In genomic region chr7:94509879-94510581, GRCh38 we compare ENCODE assay signal across 1 cellular context.
TF ChIP-seq lines count a peak whose summit lies in the region.

No MANE protein-coding gene starts in this region.

TF ChIP-seq in HepG2, 621 proteins besides CTCF, POLR2A, EP300 and RAD21 (continued from another document and continues in another):
- peak; percentile 34; the same call in 1 of the 2 replicates for TF ChIP-seq RERE (CRISPR knock-in tag; IDR thresholded peaks at IDR 0.05; ENCODE audit: low read depth)
- no peak for TF ChIP-seq HMG20A (CRISPR knock-in tag; IDR thresholded peaks at IDR 0.05; ENCODE audit: borderline replicate concordance)
- TF ChIP-seq HOXA9 (CRISPR knock-in tag; IDR thresholded peaks at IDR 0.05; ENCODE audit: borderline replicate concordance) = 0 out of 2 replicates have a peak, but pooled peaks have one; percentile 74
- TF ChIP-seq MTF2 (CRISPR knock-in tag; IDR thresholded peaks at IDR 0.05; ENCODE audit: borderline replicate concordance) = no peak
- TF ChIP-seq GABPB1 (CRISPR knock-in tag; IDR thresholded peaks at IDR 0.05) = peak; percentile 64; the same call in 1 of the 2 replicates
- 0 out of 2 replicates have a peak, but pooled peaks have one; percentile 32 for TF ChIP-seq ZSCAN20 (CRISPR knock-in tag; IDR thresholded peaks at IDR 0.05; ENCODE audit: borderline replicate concordance)
- no peak for TF ChIP-seq ZNF678 (CRISPR knock-in tag; IDR thresholded peaks at IDR 0.05)
- TF ChIP-seq MAFF (IDR thresholded peaks at IDR 0.05; ENCODE audit: low read depth, low read length) = no peak
- no peak; the same call in 1 of the 2 replicates for TF ChIP-seq ZNF275 (CRISPR knock-in tag; IDR thresholded peaks at IDR 0.05; ENCODE audit: borderline replicate concordance)
- peak; percentile 63; the same call in 1 of the 2 replicates for TF ChIP-seq THAP11 (CRISPR knock-in tag; IDR thresholded peaks at IDR 0.05)
- TF ChIP-seq FLYWCH1 (CRISPR knock-in tag; IDR thresholded peaks at IDR 0.05) = no peak
- TF ChIP-seq ZNF672 (CRISPR knock-in tag; IDR thresholded peaks at IDR 0.05) = peak; percentile 65; the same call in 1 of the 2 replicates
- peak; percentile 8; the same call in 1 of the 2 replicates for TF ChIP-seq BCL6 (CRISPR knock-in tag; IDR thresholded peaks at IDR 0.05)
- TF ChIP-seq NR2F6 (IDR thresholded peaks at IDR 0.05) = no peak
- no peak for TF ChIP-seq NR2F6 (CRISPR knock-in tag; IDR thresholded peaks at IDR 0.05)
- TF ChIP-seq MAZ (IDR thresholded peaks at IDR 0.05; ENCODE audit: borderline replicate concordance, low read depth, low read length) = 0 out of 2 replicates have a peak, but pooled peaks have one; percentile 18
- TF ChIP-seq MAZ (CRISPR knock-in tag; IDR thresholded peaks at IDR 0.05; ENCODE audit: low read depth) = 0 out of 2 replicates have a peak, but pooled peaks have one; percentile 42
- TF ChIP-seq ZNF143 (CRISPR knock-in tag; IDR thresholded peaks at IDR 0.05) = no peak
- TF ChIP-seq HOMEZ (CRISPR knock-in tag; IDR thresholded peaks at IDR 0.05; ENCODE audit: low read depth) = no peak
- no peak for TF ChIP-seq FIP1L1 (IDR thresholded peaks at IDR 0.05; ENCODE audit: borderline replicate concordance, insufficient read depth, low read depth, low read length)
- TF ChIP-seq POLR2G (IDR thresholded peaks at IDR 0.05; ENCODE audit: low read depth, low read length) = peak; percentile 61
- no peak for TF ChIP-seq HHEX (CRISPR knock-in tag; IDR thresholded peaks at IDR 0.05)
- peak; percentile 84; the same call in 1 of the 2 replicates for TF ChIP-seq IRX3 (CRISPR knock-in tag; IDR thresholded peaks at IDR 0.05; ENCODE audit: borderline replicate concordance, low read depth)
- TF ChIP-seq MAF1 (CRISPR knock-in tag; IDR thresholded peaks at IDR 0.05; ENCODE audit: borderline replicate concordance) = no peak
- peak; percentile 77 for TF ChIP-seq ZNF740 (CRISPR knock-in tag; IDR thresholded peaks at IDR 0.05)
- 0 out of 2 replicates have a peak, but pooled peaks have one; percentile 34 for TF ChIP-seq ERF (CRISPR knock-in tag; IDR thresholded peaks at IDR 0.05)
- peak; percentile 57 for TF ChIP-seq TAF15 (IDR thresholded peaks at IDR 0.05; ENCODE audit: low read depth, low read length, poor library complexity, severe bottlenecking)
- peak; percentile 88 for TF ChIP-seq ZMYM4 (CRISPR knock-in tag; IDR thresholded peaks at IDR 0.05)
- peak; percentile 56; the same call in 1 of the 2 replicates for TF ChIP-seq ZC3H4 (CRISPR knock-in tag; IDR thresholded peaks at IDR 0.05; ENCODE audit: borderline replicate concordance)
- peak; percentile 80 for TF ChIP-seq ZBED4 (CRISPR knock-in tag; IDR thresholded peaks at IDR 0.05; ENCODE audit: borderline replicate concordance)
- peak; percentile 63; the same call in 1 of the 2 replicates for TF ChIP-seq ZNF605 (CRISPR knock-in tag; IDR thresholded peaks at IDR 0.05)
- TF ChIP-seq ZNF329 (CRISPR knock-in tag; IDR thresholded peaks at IDR 0.05; ENCODE audit: low read depth) = peak; percentile 60; the same call in 1 of the 2 replicates
- peak; percentile 82; the same call in 1 of the 2 replicates for TF ChIP-seq ZNF784 (CRISPR knock-in tag; IDR thresholded peaks at IDR 0.05; ENCODE audit: borderline replicate concordance)
- 0 out of 2 replicates have a peak, but pooled peaks have one; percentile 27 for TF ChIP-seq ZNF639 (CRISPR knock-in tag; conservative IDR thresholded peaks at IDR 0.05)
- TF ChIP-seq KDM1A (CRISPR knock-in tag; IDR thresholded peaks at IDR 0.05) = no peak
- peak; percentile 80 for TF ChIP-seq MYC (CRISPR knock-in tag; IDR thresholded peaks at IDR 0.05; ENCODE audit: borderline replicate concordance)
- peak; percentile 73 for TF ChIP-seq DMAP1 (CRISPR knock-in tag; IDR thresholded peaks at IDR 0.05)
- peak; percentile 72 for TF ChIP-seq ZNF274 (CRISPR knock-in tag; IDR thresholded peaks at IDR 0.05)
- peak; percentile 54; the same call in 1 of the 2 replicates for TF ChIP-seq ZBTB10 (CRISPR knock-in tag; IDR thresholded peaks at IDR 0.05; ENCODE audit: borderline replicate concordance)
- TF ChIP-seq GPN1 (CRISPR knock-in tag; IDR thresholded peaks at IDR 0.05; ENCODE audit: borderline replicate concordance) = no peak
- no peak for TF ChIP-seq STAT5B (CRISPR knock-in tag; IDR thresholded peaks at IDR 0.05)
- peak; percentile 65 for TF ChIP-seq ZNF430 (CRISPR knock-in tag; IDR thresholded peaks at IDR 0.05)
- no peak for TF ChIP-seq TFAP4 (IDR thresholded peaks at IDR 0.05; ENCODE audit: borderline replicate concordance, low read depth)
- TF ChIP-seq MZF1 (CRISPR knock-in tag; IDR thresholded peaks at IDR 0.05; ENCODE audit: borderline replicate concordance) = no peak
